ENCODE assay signal across 3 cellular contexts in genomic region chr5:181142054-181142453, GRCh38.
TF ChIP-seq lines count a peak whose summit lies in the region.

No MANE protein-coding gene starts in this region.

TF ChIP-seq in HepG2, 621 proteins besides CTCF, POLR2A, EP300 and RAD21:
- TF ChIP-seq ATF3 (CRISPR knock-in tag; IDR thresholded peaks at IDR 0.05) (no peak), ZNF768 (CRISPR knock-in tag; IDR thresholded peaks at IDR 0.05) (0 out of 2 replicates have a peak, but pooled peaks have one; percentile 17)

TF ChIP-seq in IMR-90, 13 proteins besides CTCF, POLR2A, EP300 and RAD21:
- TF ChIP-seq NFE2L2 (IDR thresholded peaks at IDR 0.05; ENCODE audit: low read depth, low read length): no peak
- TF ChIP-seq CHD1 (IDR thresholded peaks at IDR 0.05; ENCODE audit: low read depth, low read length): no peak
- no peak for TF ChIP-seq ELK1 (IDR thresholded peaks at IDR 0.05; ENCODE audit: borderline replicate concordance, low read depth, low read length)

TF ChIP-seq in H1, 55 proteins besides CTCF, POLR2A, EP300 and RAD21:
- TF ChIP-seq JUND (IDR thresholded peaks at IDR 0.05; ENCODE audit: low read length): no peak
- TF ChIP-seq ASH2L (IDR thresholded peaks at IDR 0.05; ENCODE audit: low read length): no peak
- no peak for TF ChIP-seq KDM4A (IDR thresholded peaks at IDR 0.05; ENCODE audit: low read depth, low read length, severe bottlenecking)
- no peak for TF ChIP-seq YY1 (IDR thresholded peaks at IDR 0.05; ENCODE audit: low read depth, low read length)
- no peak for TF ChIP-seq CHD2 (IDR thresholded peaks at IDR 0.05; ENCODE audit: low read length)
- no peak for TF ChIP-seq SIX5 (IDR thresholded peaks at IDR 0.05; ENCODE audit: low read depth, low read length)
- no peak for TF ChIP-seq MAX (IDR thresholded peaks at IDR 0.05)
- no peak for TF ChIP-seq KDM1A (IDR thresholded peaks at IDR 0.05; ENCODE audit: borderline replicate concordance, low read length)
- no peak for TF ChIP-seq BCL11A (IDR thresholded peaks at IDR 0.05; ENCODE audit: low read depth in 2 of 2, low read length in 2 of 2)
- TF ChIP-seq SIRT6 (IDR thresholded peaks at IDR 0.05; ENCODE audit: low read length): no peak
- TF ChIP-seq RXRA (IDR thresholded peaks at IDR 0.05; ENCODE audit: insufficient read depth, low read depth, low read length): no peak
- no peak for TF ChIP-seq ZNF274 (IDR thresholded peaks at IDR 0.05; ENCODE audit: borderline replicate concordance, extremely low read depth, low read length)
TF ChIP-seq in H1: peak in this region for 0.
